1 cellular context compared by ENCODE assay signal in the genomic region with DNA sequence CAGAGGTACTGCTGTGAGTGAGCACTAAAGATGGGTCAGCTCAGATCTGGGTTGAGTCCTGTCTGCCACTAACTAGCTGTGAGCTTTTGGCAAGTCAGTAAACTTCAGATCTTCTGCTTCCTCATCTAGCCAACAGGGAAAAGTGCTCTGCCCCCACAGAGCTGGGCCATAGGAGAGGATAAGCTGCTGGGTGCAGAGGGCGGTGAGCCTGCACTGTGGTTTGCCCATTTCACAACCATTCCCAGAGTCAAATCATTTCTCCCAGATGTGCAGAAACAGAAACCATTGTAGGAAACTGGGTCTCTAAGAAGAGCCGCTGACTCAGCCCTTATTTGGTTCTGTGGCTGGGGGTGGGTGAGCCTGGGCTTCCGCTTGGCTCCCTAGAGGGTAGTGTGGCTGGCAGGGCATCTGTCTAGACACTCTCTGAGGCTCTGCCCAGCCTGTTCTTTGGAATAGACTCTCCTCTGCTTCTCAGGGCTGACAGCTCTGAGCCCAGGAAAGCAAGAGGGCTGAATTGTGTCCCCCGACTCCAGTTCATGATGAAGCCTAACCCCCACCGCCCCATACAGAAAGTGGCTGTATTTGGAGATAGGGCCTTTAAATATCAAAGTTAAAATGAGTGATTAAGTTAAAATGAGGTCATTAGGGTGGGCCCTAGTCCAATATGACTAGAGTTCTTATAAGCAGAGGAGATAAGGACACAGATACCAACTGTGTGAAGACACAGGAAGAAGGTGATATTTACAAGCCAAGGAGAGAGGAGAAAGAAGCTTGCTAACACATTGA.
TF ChIP-seq lines count a peak whose summit lies in the region.

No MANE protein-coding gene starts in this region.

TF ChIP-seq in GM23338, 12 proteins besides CTCF, POLR2A, EP300 and RAD21 (continued from another document):
- TF ChIP-seq, protein P1, sequence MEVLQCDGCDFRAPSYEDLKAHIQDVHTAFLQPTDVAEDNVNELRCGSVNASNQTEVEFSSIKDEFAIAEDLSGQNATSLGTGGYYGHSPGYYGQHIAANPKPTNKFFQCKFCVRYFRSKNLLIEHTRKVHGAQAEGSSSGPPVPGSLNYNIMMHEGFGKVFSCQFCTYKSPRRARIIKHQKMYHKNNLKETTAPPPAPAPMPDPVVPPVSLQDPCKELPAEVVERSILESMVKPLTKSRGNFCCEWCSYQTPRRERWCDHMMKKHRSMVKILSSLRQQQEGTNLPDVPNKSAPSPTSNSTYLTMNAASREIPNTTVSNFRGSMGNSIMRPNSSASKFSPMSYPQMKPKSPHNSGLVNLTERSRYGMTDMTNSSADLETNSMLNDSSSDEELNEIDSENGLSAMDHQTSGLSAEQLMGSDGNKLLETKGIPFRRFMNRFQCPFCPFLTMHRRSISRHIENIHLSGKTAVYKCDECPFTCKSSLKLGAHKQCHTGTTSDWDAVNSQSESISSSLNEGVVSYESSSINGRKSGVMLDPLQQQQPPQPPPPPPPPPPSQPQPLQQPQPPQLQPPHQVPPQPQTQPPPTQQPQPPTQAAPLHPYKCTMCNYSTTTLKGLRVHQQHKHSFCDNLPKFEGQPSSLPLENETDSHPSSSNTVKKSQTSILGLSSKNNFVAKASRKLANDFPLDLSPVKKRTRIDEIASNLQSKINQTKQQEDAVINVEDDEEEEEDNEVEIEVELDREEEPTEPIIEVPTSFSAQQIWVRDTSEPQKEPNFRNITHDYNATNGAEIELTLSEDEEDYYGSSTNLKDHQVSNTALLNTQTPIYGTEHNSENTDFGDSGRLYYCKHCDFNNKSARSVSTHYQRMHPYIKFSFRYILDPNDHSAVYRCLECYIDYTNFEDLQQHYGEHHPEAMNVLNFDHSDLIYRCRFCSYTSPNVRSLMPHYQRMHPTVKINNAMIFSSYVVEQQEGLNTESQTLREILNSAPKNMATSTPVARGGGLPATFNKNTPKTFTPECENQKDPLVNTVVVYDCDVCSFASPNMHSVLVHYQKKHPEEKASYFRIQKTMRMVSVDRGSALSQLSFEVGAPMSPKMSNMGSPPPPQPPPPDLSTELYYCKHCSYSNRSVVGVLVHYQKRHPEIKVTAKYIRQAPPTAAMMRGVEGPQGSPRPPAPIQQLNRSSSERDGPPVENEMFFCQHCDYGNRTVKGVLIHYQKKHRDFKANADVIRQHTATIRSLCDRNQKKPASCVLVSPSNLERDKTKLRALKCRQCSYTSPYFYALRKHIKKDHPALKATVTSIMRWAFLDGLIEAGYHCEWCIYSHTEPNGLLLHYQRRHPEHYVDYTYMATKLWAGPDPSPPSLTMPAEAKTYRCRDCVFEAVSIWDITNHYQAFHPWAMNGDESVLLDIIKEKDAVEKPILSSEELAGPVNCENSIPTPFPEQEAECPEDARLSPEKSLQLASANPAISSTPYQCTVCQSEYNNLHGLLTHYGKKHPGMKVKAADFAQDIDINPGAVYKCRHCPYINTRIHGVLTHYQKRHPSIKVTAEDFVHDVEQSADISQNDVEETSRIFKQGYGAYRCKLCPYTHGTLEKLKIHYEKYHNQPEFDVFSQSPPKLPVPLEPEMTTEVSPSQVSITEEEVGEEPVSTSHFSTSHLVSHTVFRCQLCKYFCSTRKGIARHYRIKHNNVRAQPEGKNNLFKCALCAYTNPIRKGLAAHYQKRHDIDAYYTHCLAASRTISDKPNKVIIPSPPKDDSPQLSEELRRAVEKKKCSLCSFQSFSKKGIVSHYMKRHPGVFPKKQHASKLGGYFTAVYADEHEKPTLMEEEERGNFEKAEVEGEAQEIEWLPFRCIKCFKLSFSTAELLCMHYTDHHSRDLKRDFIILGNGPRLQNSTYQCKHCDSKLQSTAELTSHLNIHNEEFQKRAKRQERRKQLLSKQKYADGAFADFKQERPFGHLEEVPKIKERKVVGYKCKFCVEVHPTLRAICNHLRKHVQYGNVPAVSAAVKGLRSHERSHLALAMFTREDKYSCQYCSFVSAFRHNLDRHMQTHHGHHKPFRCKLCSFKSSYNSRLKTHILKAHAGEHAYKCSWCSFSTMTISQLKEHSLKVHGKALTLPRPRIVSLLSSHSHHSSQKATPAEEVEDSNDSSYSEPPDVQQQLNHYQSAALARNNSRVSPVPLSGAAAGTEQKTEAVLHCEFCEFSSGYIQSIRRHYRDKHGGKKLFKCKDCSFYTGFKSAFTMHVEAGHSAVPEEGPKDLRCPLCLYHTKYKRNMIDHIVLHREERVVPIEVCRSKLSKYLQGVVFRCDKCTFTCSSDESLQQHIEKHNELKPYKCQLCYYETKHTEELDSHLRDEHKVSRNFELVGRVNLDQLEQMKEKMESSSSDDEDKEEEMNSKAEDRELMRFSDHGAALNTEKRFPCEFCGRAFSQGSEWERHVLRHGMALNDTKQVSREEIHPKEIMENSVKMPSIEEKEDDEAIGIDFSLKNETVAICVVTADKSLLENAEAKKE (CRISPR knock-in tag; IDR thresholded peaks at IDR 0.05): no peak
- no peak for TF ChIP-seq ZNF331 (CRISPR knock-in tag; IDR thresholded peaks at IDR 0.05; ENCODE audit: low read depth)
